1 cellular context compared by ENCODE assay signal in the genomic region with DNA sequence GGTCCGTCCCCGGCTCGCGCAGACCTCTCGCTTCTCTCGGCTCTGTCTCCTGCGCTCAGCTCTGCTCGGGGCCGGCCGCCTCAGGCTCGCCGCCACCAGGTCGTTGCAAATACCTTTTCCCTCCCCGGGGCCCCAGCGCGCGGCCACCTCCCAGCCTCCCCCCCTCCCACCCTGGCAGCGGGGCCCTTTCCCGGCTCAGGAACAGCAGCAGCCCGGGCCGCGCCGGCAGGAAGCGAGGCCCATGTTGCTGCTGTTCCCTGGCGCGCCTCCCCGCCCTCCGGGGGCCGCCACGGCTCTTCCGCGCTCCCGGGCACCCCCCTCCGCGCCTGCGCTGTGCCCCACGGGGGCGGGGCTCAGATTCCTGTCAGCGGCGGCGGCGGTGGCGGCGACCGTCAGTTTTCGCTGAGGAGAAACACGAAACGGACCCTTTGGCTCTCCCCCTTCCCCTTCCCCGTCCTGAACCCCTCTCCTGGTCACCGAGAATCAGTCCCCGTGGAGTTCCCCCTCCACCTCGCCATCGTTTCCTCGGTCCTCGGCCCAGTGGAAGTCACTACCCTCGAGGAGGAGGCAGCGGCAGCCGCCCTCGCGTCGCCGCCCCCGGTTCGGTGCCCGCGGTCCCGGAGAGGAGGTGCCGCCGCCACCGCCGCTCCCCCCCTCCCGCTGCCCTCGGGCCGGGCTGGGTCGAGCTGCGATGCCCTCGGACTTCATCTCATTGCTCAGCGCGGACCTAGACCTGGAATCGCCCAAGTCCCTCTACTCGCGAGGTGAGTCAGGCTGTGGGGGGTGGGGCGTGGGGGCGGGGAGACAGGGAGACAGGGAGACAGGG.
TF ChIP-seq lines count a peak whose summit lies in the region.

NFAT5 (plus strand) TSS at position 356 of the 826 bp plus-strand sequence; CDS start at position 692, 336 bp downstream.

TF ChIP-seq in HepG2, 621 proteins besides CTCF, POLR2A, EP300 and RAD21 (continued from another document and continues in another):
- TF ChIP-seq TRIM22 (IDR thresholded peaks at IDR 0.05) (no peak), MZF1 (CRISPR knock-in tag; IDR thresholded peaks at IDR 0.05; ENCODE audit: borderline replicate concordance) (no peak), IKZF1 (IDR thresholded peaks at IDR 0.05) (no peak), ONECUT2 (CRISPR knock-in tag; IDR thresholded peaks at IDR 0.05) (0 out of 2 replicates have a peak, but pooled peaks have one; percentile 5), CC2D1A (CRISPR knock-in tag; IDR thresholded peaks at IDR 0.05) (0 out of 2 replicates have a peak, but pooled peaks have one; percentile 85), RBM39 (IDR thresholded peaks at IDR 0.05; ENCODE audit: low read depth, low read length, poor library complexity, severe bottlenecking) (peak; percentile 97), ESRRA (CRISPR knock-in tag; IDR thresholded peaks at IDR 0.05; ENCODE audit: low read depth) (0 out of 2 replicates have a peak, but pooled peaks have one; percentile 52), ZNF121 (CRISPR knock-in tag; IDR thresholded peaks at IDR 0.05) (peak; percentile 55; the same call in 1 of the 2 replicates), AFF4 (CRISPR knock-in tag; IDR thresholded peaks at IDR 0.05) (peak; percentile 93), ZBTB21 (CRISPR knock-in tag; IDR thresholded peaks at IDR 0.05) (0 out of 2 replicates have a peak, but pooled peaks have one; percentile 26), ZNF790 (CRISPR knock-in tag; IDR thresholded peaks at IDR 0.05; ENCODE audit: borderline replicate concordance) (peak; percentile 87; the same call in 1 of the 2 replicates), ISL2 (CRISPR knock-in tag; IDR thresholded peaks at IDR 0.05) (peak; percentile 88), ARID2 (CRISPR knock-in tag; IDR thresholded peaks at IDR 0.05; ENCODE audit: borderline replicate concordance) (peak; percentile 96), ZFP36 (IDR thresholded peaks at IDR 0.05; ENCODE audit: borderline replicate concordance, low read depth, low read length, partially characterized antibody) (no peak), NR2F6 (IDR thresholded peaks at IDR 0.05) (no peak), NR2F6 (CRISPR knock-in tag; IDR thresholded peaks at IDR 0.05) (peak; percentile 53; the same call in 1 of the 2 replicates), ZNF577 (CRISPR knock-in tag; IDR thresholded peaks at IDR 0.05; ENCODE audit: borderline replicate concordance, low read depth) (no peak), ZNF615 (CRISPR knock-in tag; IDR thresholded peaks at IDR 0.05; ENCODE audit: borderline replicate concordance) (no peak), KAT8 (CRISPR knock-in tag; IDR thresholded peaks at IDR 0.05) (peak; percentile 81), TARDBP (CRISPR knock-in tag; IDR thresholded peaks at IDR 0.05) (peak; percentile 95), NCOA2 (CRISPR knock-in tag; IDR thresholded peaks at IDR 0.05) (peak; percentile 70; the same call in 1 of the 2 replicates), TCF7L2 (IDR thresholded peaks at IDR 0.05; ENCODE audit: low read depth, low read length) (no peak), NFIB (CRISPR knock-in tag; IDR thresholded peaks at IDR 0.05; ENCODE audit: borderline replicate concordance) (no peak), CCDC6 (CRISPR knock-in tag; IDR thresholded peaks at IDR 0.05) (peak; percentile 90), ZEB1 (IDR thresholded peaks at IDR 0.05; ENCODE audit: insufficient replicate concordance, low read depth) (peak; percentile 62), MEIS1 (CRISPR knock-in tag; IDR thresholded peaks at IDR 0.05; ENCODE audit: borderline replicate concordance) (peak; percentile 63; the same call in 1 of the 2 replicates), NFYC (CRISPR knock-in tag; IDR thresholded peaks at IDR 0.05) (peak; percentile 29; the same call in 1 of the 2 replicates), ZNF292 (CRISPR knock-in tag; IDR thresholded peaks at IDR 0.05; ENCODE audit: borderline replicate concordance, low read depth) (peak; percentile 82; the same call in 1 of the 2 replicates), ZNF75D (CRISPR knock-in tag; IDR thresholded peaks at IDR 0.05; ENCODE audit: borderline replicate concordance) (no peak), SMAD1 (CRISPR knock-in tag; IDR thresholded peaks at IDR 0.05; ENCODE audit: borderline replicate concordance, low read depth) (no peak), KDM5B (CRISPR knock-in tag; IDR thresholded peaks at IDR 0.05; ENCODE audit: borderline replicate concordance) (peak; percentile 93; the same call in 1 of the 2 replicates), ZNF672 (CRISPR knock-in tag; IDR thresholded peaks at IDR 0.05) (no peak), HOXA3 (CRISPR knock-in tag; IDR thresholded peaks at IDR 0.05) (peak; percentile 93), NR1H2 (CRISPR knock-in tag; IDR thresholded peaks at IDR 0.05; ENCODE audit: borderline replicate concordance, low read depth) (0 out of 2 replicates have a peak, but pooled peaks have one; percentile 79), EHMT2 (IDR thresholded peaks at IDR 0.05; ENCODE audit: borderline replicate concordance, low read depth, low read length) (no peak), ARNTL (CRISPR knock-in tag; IDR thresholded peaks at IDR 0.05) (peak; percentile 91), ARHGAP35 (CRISPR knock-in tag; IDR thresholded peaks at IDR 0.05; ENCODE audit: borderline replicate concordance) (peak; percentile 93; the same call in 1 of the 2 replicates), LCORL (IDR thresholded peaks at IDR 0.05) (no peak), LCORL (CRISPR knock-in tag; IDR thresholded peaks at IDR 0.05) (peak; percentile 72), TOE1 (CRISPR knock-in tag; IDR thresholded peaks at IDR 0.05) (peak; percentile 93; the same call in 1 of the 2 replicates), HIVEP1 (CRISPR knock-in tag; IDR thresholded peaks at IDR 0.05) (peak; percentile 65), ZNF207 (IDR thresholded peaks at IDR 0.05; ENCODE audit: borderline replicate concordance) (no peak), MYNN (CRISPR knock-in tag; IDR thresholded peaks at IDR 0.05; ENCODE audit: low read depth) (peak; percentile 75; the same call in 1 of the 2 replicates), FOXA1 (IDR thresholded peaks at IDR 0.05) (no peak), FOXA1 (CRISPR knock-in tag; IDR thresholded peaks at IDR 0.05) (no peak)
- TF ChIP-seq, protein P1, sequence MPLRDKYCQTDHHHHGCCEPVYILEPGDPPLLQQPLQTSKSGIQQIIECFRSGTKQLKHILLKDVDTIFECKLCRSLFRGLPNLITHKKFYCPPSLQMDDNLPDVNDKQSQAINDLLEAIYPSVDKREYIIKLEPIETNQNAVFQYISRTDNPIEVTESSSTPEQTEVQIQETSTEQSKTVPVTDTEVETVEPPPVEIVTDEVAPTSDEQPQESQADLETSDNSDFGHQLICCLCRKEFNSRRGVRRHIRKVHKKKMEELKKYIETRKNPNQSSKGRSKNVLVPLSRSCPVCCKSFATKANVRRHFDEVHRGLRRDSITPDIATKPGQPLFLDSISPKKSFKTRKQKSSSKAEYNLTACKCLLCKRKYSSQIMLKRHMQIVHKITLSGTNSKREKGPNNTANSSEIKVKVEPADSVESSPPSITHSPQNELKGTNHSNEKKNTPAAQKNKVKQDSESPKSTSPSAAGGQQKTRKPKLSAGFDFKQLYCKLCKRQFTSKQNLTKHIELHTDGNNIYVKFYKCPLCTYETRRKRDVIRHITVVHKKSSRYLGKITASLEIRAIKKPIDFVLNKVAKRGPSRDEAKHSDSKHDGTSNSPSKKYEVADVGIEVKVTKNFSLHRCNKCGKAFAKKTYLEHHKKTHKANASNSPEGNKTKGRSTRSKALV (CRISPR knock-in tag; IDR thresholded peaks at IDR 0.05): no peak; the same call in 1 of the 2 replicates
- TF ChIP-seq, protein P2, sequence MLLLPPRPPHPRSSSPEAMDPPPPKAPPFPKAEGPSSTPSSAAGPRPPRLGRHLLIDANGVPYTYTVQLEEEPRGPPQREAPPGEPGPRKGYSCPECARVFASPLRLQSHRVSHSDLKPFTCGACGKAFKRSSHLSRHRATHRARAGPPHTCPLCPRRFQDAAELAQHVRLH (CRISPR knock-in tag; IDR thresholded peaks at IDR 0.05; ENCODE audit: borderline replicate concordance, low read depth): peak; percentile 99
- TF ChIP-seq, protein P3, sequence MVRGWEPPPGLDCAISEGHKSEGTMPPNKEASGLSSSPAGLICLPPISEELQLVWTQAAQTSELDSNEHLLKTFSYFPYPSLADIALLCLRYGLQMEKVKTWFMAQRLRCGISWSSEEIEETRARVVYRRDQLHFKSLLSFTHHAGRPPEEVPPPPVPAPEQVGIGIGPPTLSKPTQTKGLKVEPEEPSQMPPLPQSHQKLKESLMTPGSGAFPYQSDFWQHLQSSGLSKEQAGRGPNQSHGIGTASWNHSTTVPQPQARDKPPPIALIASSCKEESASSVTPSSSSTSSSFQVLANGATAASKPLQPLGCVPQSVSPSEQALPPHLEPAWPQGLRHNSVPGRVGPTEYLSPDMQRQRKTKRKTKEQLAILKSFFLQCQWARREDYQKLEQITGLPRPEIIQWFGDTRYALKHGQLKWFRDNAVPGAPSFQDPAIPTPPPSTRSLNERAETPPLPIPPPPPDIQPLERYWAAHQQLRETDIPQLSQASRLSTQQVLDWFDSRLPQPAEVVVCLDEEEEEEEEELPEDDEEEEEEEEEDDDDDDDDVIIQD (CRISPR knock-in tag; IDR thresholded peaks at IDR 0.05; ENCODE audit: low read depth): no peak
- TF ChIP-seq, protein P4, sequence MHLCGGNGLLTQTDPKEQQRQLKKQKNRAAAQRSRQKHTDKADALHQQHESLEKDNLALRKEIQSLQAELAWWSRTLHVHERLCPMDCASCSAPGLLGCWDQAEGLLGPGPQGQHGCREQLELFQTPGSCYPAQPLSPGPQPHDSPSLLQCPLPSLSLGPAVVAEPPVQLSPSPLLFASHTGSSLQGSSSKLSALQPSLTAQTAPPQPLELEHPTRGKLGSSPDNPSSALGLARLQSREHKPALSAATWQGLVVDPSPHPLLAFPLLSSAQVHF (CRISPR knock-in tag; IDR thresholded peaks at IDR 0.05): peak; percentile 83; the same call in 1 of the 2 replicates
- TF ChIP-seq, protein P5, sequence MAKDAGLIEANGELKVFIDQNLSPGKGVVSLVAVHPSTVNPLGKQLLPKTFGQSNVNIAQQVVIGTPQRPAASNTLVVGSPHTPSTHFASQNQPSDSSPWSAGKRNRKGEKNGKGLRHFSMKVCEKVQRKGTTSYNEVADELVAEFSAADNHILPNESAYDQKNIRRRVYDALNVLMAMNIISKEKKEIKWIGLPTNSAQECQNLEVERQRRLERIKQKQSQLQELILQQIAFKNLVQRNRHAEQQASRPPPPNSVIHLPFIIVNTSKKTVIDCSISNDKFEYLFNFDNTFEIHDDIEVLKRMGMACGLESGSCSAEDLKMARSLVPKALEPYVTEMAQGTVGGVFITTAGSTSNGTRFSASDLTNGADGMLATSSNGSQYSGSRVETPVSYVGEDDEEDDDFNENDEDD (CRISPR knock-in tag; IDR thresholded peaks at IDR 0.05; ENCODE audit: borderline replicate concordance): peak; percentile 81; the same call in 1 of the 2 replicates
